13 cellular contexts compared by ENCODE assay signal in genomic region chr14:101075025-101075800, GRCh38.
DNase-seq lines count a peak whose midpoint lies in the region; ATAC-seq and TF ChIP-seq lines count a peak whose summit lies in the region.
"Had no signal": no experiment of that assay in that cellular context is flagged by ENCODE, and none has a peak within 500 bp of the region (broad histone marks: within the 10 kb centered on the region; RNA-seq: fewer than 3 reads in every experiment).

No MANE protein-coding gene starts in this region.

- no peaks in the 10 kb centered on the region for H3K9me3 Mint-ChIP-seq in WTC11
- H3K9me3 Mint-ChIP-seq in stimulated activated effector memory CD8-positive, alpha-beta T cell treated with anti-CD3 and anti-CD28 coated beads, Interleukin-12 subunit alpha, Interleukin-12 subunit beta, amount 100 ng/mL, for 72 hours = no peaks in the 10 kb centered on the region

- CTCF ChIA-PET in WTC11 (lab: Charles Lee) = interaction anchor here (0.6 kb wide), 2 partner anchors 27 to 552 kb away, joined by 5 to 7 read pairs; no protein-coding TSS in a partner anchor

- DNase-seq in activated effector memory CD4-positive, alpha-beta T cell treated with anti-CD3 and anti-CD28 coated beads, Interleukin-2, amount 50 U/mL, for 16 hours = peak; percentile 30
- DNase-seq in activated effector memory CD4-positive, alpha-beta T cell treated with Interleukin-2 at 50 U/mL for 16 hours = no peak
- DNase-seq in WTC11 (ENCODE audit: low spot score) = peak; percentile 5
- DNase-seq in stimulated activated effector memory CD8-positive, alpha-beta T cell treated with anti-CD3 and anti-CD28 coated beads, Interleukin-12 subunit alpha, Interleukin-12 subunit beta, amount 100 ng/mL, for 72 hours (ENCODE audit: low spot score in 2 of 2) = no peak
- DNase-seq in glomerular visceral epithelial cell (ENCODE audit: extremely low spot score) = no peak
- no peak for DNase-seq in SHP77 treated with DMSO at 0.1 percent for 48 hours (lab: John Stamatoyannopoulos, UW)
- no peak for DNase-seq in cerebellar cortex (ENCODE audit: low spot score)
- DNase-seq: activated CD4-positive, alpha-beta T cell treated with anti-CD3 and anti-CD28 coated beads for 4 hours; effector memory CD4-positive, alpha-beta T cell; EL; mammary epithelial cell had no signal

- peaks cover 39% of the 10 kb centered on the region for H3K4me1 Mint-ChIP-seq in WTC11
- H3K4me1 Mint-ChIP-seq in stimulated activated effector memory CD8-positive, alpha-beta T cell treated with anti-CD3 and anti-CD28 coated beads, Interleukin-12 subunit alpha, Interleukin-12 subunit beta, amount 100 ng/mL, for 72 hours = peaks cover 5% of the 10 kb centered on the region
- H3K4me1 Mint-ChIP-seq: IgD-negative memory B cell had no signal

- no peak overlapping the region for H3K27ac Mint-ChIP-seq in WTC11
- H3K27ac Mint-ChIP-seq in stimulated activated effector memory CD8-positive, alpha-beta T cell treated with anti-CD3 and anti-CD28 coated beads, Interleukin-12 subunit alpha, Interleukin-12 subunit beta, amount 100 ng/mL, for 72 hours = no peak overlapping the region
- H3K27ac Mint-ChIP-seq: IgD-negative memory B cell had no signal

- H3K27me3 Mint-ChIP-seq in WTC11 (ENCODE audit: low read depth) = peaks cover 20% of the 10 kb centered on the region

- ATAC-seq in GM21737 (IDR thresholded peaks at IDR 0.05; ENCODE audit: unreplicated experiment) (peak; percentile 52), WTC11 (no peak)
- peak; percentile 82 for ATAC-seq in stimulated activated effector memory CD8-positive, alpha-beta T cell treated with anti-CD3 and anti-CD28 coated beads, Interleukin-12 subunit alpha, Interleukin-12 subunit beta, amount 100 ng/mL, for 72 hours

- no peak for TF ChIP-seq CTCF in WTC11 (IDR thresholded peaks at IDR 0.05)

- no peaks in the 10 kb centered on the region for H3K36me3 Mint-ChIP-seq in WTC11
- no peaks in the 10 kb centered on the region for H3K36me3 Mint-ChIP-seq in stimulated activated effector memory CD8-positive, alpha-beta T cell treated with anti-CD3 and anti-CD28 coated beads, Interleukin-12 subunit alpha, Interleukin-12 subunit beta, amount 100 ng/mL, for 72 hours
- H3K36me3 Mint-ChIP-seq: IgD-negative memory B cell had no signal

- POLR2A ChIA-PET in WTC11 (lab: Charles Lee) = no interaction called here

- H3K4me3 Mint-ChIP-seq in WTC11 = no peak overlapping the region
- H3K4me3 Mint-ChIP-seq in stimulated activated effector memory CD8-positive, alpha-beta T cell treated with anti-CD3 and anti-CD28 coated beads, Interleukin-12 subunit alpha, Interleukin-12 subunit beta, amount 100 ng/mL, for 72 hours = no peak overlapping the region
- H3K4me3 Mint-ChIP-seq: IgD-negative memory B cell had no signal

TF ChIP-seq in WTC11, 78 proteins besides CTCF, POLR2A, EP300 and RAD21:
- TF ChIP-seq ZNF219 (CRISPR knock-in tag; IDR thresholded peaks at IDR 0.05; ENCODE audit: borderline replicate concordance) (no peak), IRF2 (CRISPR knock-in tag; IDR thresholded peaks at IDR 0.05; ENCODE audit: borderline replicate concordance, low read depth) (no peak), ZMAT4 (CRISPR knock-in tag; IDR thresholded peaks at IDR 0.05) (no peak), JAZF1 (CRISPR knock-in tag; IDR thresholded peaks at IDR 0.05) (no peak), ZNF416 (CRISPR knock-in tag; IDR thresholded peaks at IDR 0.05) (no peak), ZNF512 (CRISPR knock-in tag; IDR thresholded peaks at IDR 0.05; ENCODE audit: borderline replicate concordance) (no peak), NFYB (CRISPR knock-in tag; conservative IDR thresholded peaks at IDR 0.05; ENCODE audit: low read depth) (no peak), ZBTB21 (CRISPR knock-in tag; IDR thresholded peaks at IDR 0.05; ENCODE audit: borderline replicate concordance) (no peak), ATF6 (CRISPR knock-in tag; IDR thresholded peaks at IDR 0.05) (no peak)

Comparison
In these comparisons a context has a peak if more than half of its experiments do, and no peak if none do; other contexts are left out.
1. DNase-seq: peak in activated effector memory CD4-positive, alpha-beta T cell treated with anti-CD3 and anti-CD28 coated beads, Interleukin-2, amount 50 U/mL, for 16 hours (single experiment) and WTC11 (single experiment); none in activated effector memory CD4-positive, alpha-beta T cell treated with Interleukin-2 at 50 U/mL for 16 hours (single experiment), stimulated activated effector memory CD8-positive, alpha-beta T cell treated with anti-CD3 and anti-CD28 coated beads, Interleukin-12 subunit alpha, Interleukin-12 subunit beta, amount 100 ng/mL, for 72 hours (0 of 2), glomerular visceral epithelial cell (single experiment), SHP77 treated with DMSO at 0.1 percent for 48 hours (single experiment) and cerebellar cortex (single experiment).